Comparison of ENCODE assay signal across 12 cellular contexts in the genomic region with DNA sequence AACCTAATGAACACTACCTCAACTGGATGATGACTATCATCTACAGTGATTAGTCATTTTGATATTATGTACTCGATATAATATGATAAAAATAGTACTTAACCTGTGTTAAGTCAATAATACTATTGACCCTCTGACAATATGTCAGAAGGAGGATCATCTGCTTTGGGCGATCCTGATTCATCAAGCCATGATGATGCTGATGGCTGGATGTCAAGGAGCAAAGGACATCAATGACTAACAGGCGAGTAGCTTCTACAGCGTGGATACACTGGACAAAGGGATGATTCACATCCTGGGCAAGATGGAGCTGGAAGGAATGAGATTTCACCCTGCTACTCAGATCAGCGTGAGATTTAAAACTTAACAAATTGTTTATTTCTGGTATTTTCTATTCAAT.
DNase-seq lines count a peak whose midpoint lies in the region; ATAC-seq and TF ChIP-seq lines count a peak whose summit lies in the region.
"Had no signal": no experiment of that assay in that cellular context is flagged by ENCODE, and none has a peak within 500 bp of the region (broad histone marks: within the 10 kb centered on the region; RNA-seq: fewer than 3 reads in every experiment).

No MANE protein-coding gene starts in this region.

- peak overlapping the region; percentile 24; the same call in 1 of the 2 replicates for H3K9ac ChIP-seq in GM23248

- TF ChIP-seq CTCF in RWPE2 (IDR thresholded peaks at IDR 0.05; ENCODE audit: poor library complexity, severe bottlenecking) (no peak), fibroblast of the aortic adventitia (IDR thresholded peaks at IDR 0.05; ENCODE audit: insufficient read depth, low read length) (no peak), osteocyte (IDR thresholded peaks at IDR 0.05) (no peak), mucosa of descending colon (IDR thresholded peaks at IDR 0.05) (no peak), natural killer cell (IDR thresholded peaks at IDR 0.05) (no peak)

- H3K9me3 Mint-ChIP-seq in osteocyte (ENCODE audit: unreplicated experiment) (peaks cover 11% of the 10 kb centered on the region), natural killer cell (no peaks in the 10 kb centered on the region)
- H3K9me3 Mint-ChIP-seq: activated naive CD8-positive, alpha-beta T cell treated with anti-CD3 and anti-CD28 coated beads for 36 hours; stimulated activated naive CD8-positive, alpha-beta T cell treated with anti-CD3 and anti-CD28 coated beads, Interleukin-15, amount 100 ng/mL, for 72 hours had no signal

- peak overlapping the region; percentile 81 for H2AFZ ChIP-seq in GM23248

- H3K4me1 ChIP-seq in GM23248 (ENCODE audit: insufficient read depth) (peaks cover 16% of the 10 kb centered on the region), RWPE2 (ENCODE audit: insufficient read depth, poor library complexity, severe bottlenecking) (peaks cover 20% of the 10 kb centered on the region), mucosa of descending colon (ENCODE audit: low read depth) (no peaks in the 10 kb centered on the region)

- H4K20me1 ChIP-seq in GM23248 (ENCODE audit: insufficient read depth): no peaks in the 10 kb centered on the region

- H3K36me3 ChIP-seq in GM23248 (ENCODE audit: low read depth) (no peaks in the 10 kb centered on the region), RWPE2 (ENCODE audit: low read depth) (no peaks in the 10 kb centered on the region), mucosa of descending colon (ENCODE audit: low read depth) (no peaks in the 10 kb centered on the region)

- no peak overlapping the region for H3K4me3 Mint-ChIP-seq in osteocyte (ENCODE audit: unreplicated experiment)
- no peak overlapping the region for H3K4me3 Mint-ChIP-seq in natural killer cell
- H3K4me3 Mint-ChIP-seq: activated naive CD8-positive, alpha-beta T cell treated with anti-CD3 and anti-CD28 coated beads for 36 hours; stimulated activated naive CD8-positive, alpha-beta T cell treated with anti-CD3 and anti-CD28 coated beads, Interleukin-15, amount 100 ng/mL, for 72 hours had no signal

- H3K4me2 ChIP-seq in GM23248 (ENCODE audit: unreplicated experiment): peak overlapping the region; percentile 46

- ATAC-seq in RWPE2 (ENCODE audit: low read depth): peak; percentile 98
- ATAC-seq in mucosa of descending colon: no peak
- no peak for ATAC-seq in natural killer cell
- ATAC-seq: stimulated activated naive CD8-positive, alpha-beta T cell treated with anti-CD3 and anti-CD28 coated beads, Interleukin-15, amount 100 ng/mL, for 72 hours had no signal

- peak; percentile 91 for DNase-seq in GM23248
- DNase-seq in RWPE2 (ENCODE audit: low spot score): peak; percentile 73
- peak; percentile 25 for DNase-seq in fibroblast of the aortic adventitia (ENCODE audit: low read depth)
- peak; percentile 89 for DNase-seq in stromal cell of bone marrow (ENCODE audit: low read depth)
- DNase-seq in osteocyte (ENCODE audit: extremely low spot score, unreplicated experiment): no peak
- DNase-seq in mucosa of descending colon: no peak
- DNase-seq in natural killer cell: no peak
- DNase-seq: activated naive CD8-positive, alpha-beta T cell treated with anti-CD3 and anti-CD28 coated beads for 36 hours; dorsolateral prefrontal cortex; MM.1S; stimulated activated CD4-positive, alpha-beta T cell treated with anti-CD3 and anti-CD28 coated beads, Interleukin-4, amount 100 ng/mL, for 24 hours; stimulated activated naive CD8-positive, alpha-beta T cell treated with anti-CD3 and anti-CD28 coated beads, Interleukin-15, amount 100 ng/mL, for 72 hours had no signal

- 3% methylated on average over 5 of the region's 5 CpGs for WGBS in GM23248 (ENCODE audit: low coverage in 1 of 2, low lambda C conversion rate in 2 of 2, missing lambda C conversion rate in 2 of 2), 2 experiments

- H3K27ac Mint-ChIP-seq in osteocyte (ENCODE audit: unreplicated experiment): no peak overlapping the region
- no peak overlapping the region for H3K27ac Mint-ChIP-seq in natural killer cell
- H3K27ac Mint-ChIP-seq: activated naive CD8-positive, alpha-beta T cell treated with anti-CD3 and anti-CD28 coated beads for 36 hours; stimulated activated naive CD8-positive, alpha-beta T cell treated with anti-CD3 and anti-CD28 coated beads, Interleukin-15, amount 100 ng/mL, for 72 hours had no signal

- no peaks in the 10 kb centered on the region for H3K9me3 ChIP-seq in GM23248 (ENCODE audit: low read depth)
- H3K9me3 ChIP-seq in RWPE2 (ENCODE audit: severe bottlenecking): no peaks in the 10 kb centered on the region
- no peaks in the 10 kb centered on the region for H3K9me3 ChIP-seq in mucosa of descending colon

- H3K36me3 Mint-ChIP-seq in osteocyte (ENCODE audit: unreplicated experiment) (no peaks in the 10 kb centered on the region), natural killer cell (no peaks in the 10 kb centered on the region)
- H3K36me3 Mint-ChIP-seq: activated naive CD8-positive, alpha-beta T cell treated with anti-CD3 and anti-CD28 coated beads for 36 hours had no signal

- H3K4me3 ChIP-seq in GM23248 (no peak overlapping the region), RWPE2 (ENCODE audit: severe bottlenecking) (no peak overlapping the region), fibroblast of the aortic adventitia (ENCODE audit: low read depth, low read length) (no peak overlapping the region), mucosa of descending colon (no peak overlapping the region)
- H3K4me3 ChIP-seq: dorsolateral prefrontal cortex had no signal

- in situ Hi-C loops in GM23248 (cut with MboI): no loop called here

- peaks cover 2% of the 10 kb centered on the region for H3K27me3 Mint-ChIP-seq in osteocyte (ENCODE audit: unreplicated experiment)
- H3K27me3 Mint-ChIP-seq in natural killer cell (ENCODE audit: low read depth in 2 of 2): peaks cover 17 to 28% of the 10 kb centered on the region in 2 donors

- H3K4me1 Mint-ChIP-seq in osteocyte (ENCODE audit: unreplicated experiment) (no peaks in the 10 kb centered on the region), natural killer cell (no peaks in the 10 kb centered on the region)
- H3K4me1 Mint-ChIP-seq: activated naive CD8-positive, alpha-beta T cell treated with anti-CD3 and anti-CD28 coated beads for 36 hours; stimulated activated naive CD8-positive, alpha-beta T cell treated with anti-CD3 and anti-CD28 coated beads, Interleukin-15, amount 100 ng/mL, for 72 hours had no signal

- H3K27ac ChIP-seq in GM23248: peak overlapping the region; percentile 76
- H3K27ac ChIP-seq in RWPE2 (ENCODE audit: poor library complexity, severe bottlenecking): peak overlapping the region; percentile 79
- H3K27ac ChIP-seq: dorsolateral prefrontal cortex had no signal

- intact Hi-C loops in mucosa of descending colon (cut with DNase I, micrococcal nuclease): no loop called here
- intact Hi-C loops in natural killer cell (cut with micrococcal nuclease): no loop called here

- no peaks in the 10 kb centered on the region for H3K79me2 ChIP-seq in GM23248 (ENCODE audit: insufficient read depth)

- peaks cover 19% of the 10 kb centered on the region; the same call in 1 of the 2 replicates for H3F3A ChIP-seq in GM23248 (ENCODE audit: insufficient read depth)

- H3K9me2 ChIP-seq in GM23248 (ENCODE audit: insufficient read depth): no peaks in the 10 kb centered on the region

- H3K27me3 ChIP-seq in GM23248 (replicated peaks; ENCODE audit: insufficient read depth): no peaks in the 10 kb centered on the region
- no peaks in the 10 kb centered on the region for H3K27me3 ChIP-seq in RWPE2 (ENCODE audit: insufficient read depth, poor library complexity, severe bottlenecking)

Comparison
In these comparisons a context has a peak if more than half of its experiments do, and no peak if none do; other contexts are left out.
1. DNase-seq: peak in GM23248 (single experiment), RWPE2 (single experiment), fibroblast of the aortic adventitia (single experiment) and stromal cell of bone marrow (single experiment); none in osteocyte (single experiment), mucosa of descending colon (0 of 3) and natural killer cell (single experiment).